In the genomic region with DNA sequence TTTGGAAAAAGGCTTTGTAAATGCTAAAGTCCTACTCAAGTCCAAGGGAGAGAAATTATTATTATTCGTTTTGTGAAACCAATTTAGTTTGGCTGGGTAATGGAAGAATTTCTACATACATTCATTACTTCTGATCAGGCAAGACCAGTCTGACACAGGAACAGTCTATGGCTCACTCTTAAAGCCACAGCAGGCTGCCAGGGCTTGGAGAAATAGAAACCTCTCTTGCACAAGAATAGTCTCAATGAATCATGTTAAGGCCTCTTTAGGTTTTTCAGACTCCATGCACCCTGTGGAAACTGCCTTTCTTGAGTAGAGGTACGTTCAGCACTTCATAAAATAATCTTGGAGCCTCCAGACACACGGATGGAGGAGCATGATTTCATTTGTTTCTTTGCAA, we compare ENCODE assay signal across 26 cellular contexts.
DNase-seq lines count a peak whose midpoint lies in the region; ATAC-seq and TF ChIP-seq lines count a peak whose summit lies in the region.
"Had no signal": no experiment of that assay in that cellular context is flagged by ENCODE, and none has a peak within 500 bp of the region (broad histone marks: within the 10 kb centered on the region; RNA-seq: fewer than 3 reads in every experiment).

No MANE protein-coding gene starts in this region.

- WGBS in mammary epithelial cell (ENCODE audit: low coverage, missing lambda C conversion rate) = 68% methylated on average over 3 of the region's 3 CpGs

- no peaks in the 10 kb centered on the region for H3K36me3 ChIP-seq in mammary epithelial cell (ENCODE audit: insufficient read depth, low read length)
- H3K36me3 ChIP-seq: BE2C, colonic mucosa had no signal

- ATAC-seq in HG02678 (IDR thresholded peaks at IDR 0.05; ENCODE audit: unreplicated experiment) = no peak
- no peak for ATAC-seq in activated CD8-positive, alpha-beta T cell treated with anti-CD3 and anti-CD28 coated beads for 36 hours
- ATAC-seq in HG02588 (IDR thresholded peaks at IDR 0.05; ENCODE audit: unreplicated experiment) = no peak
- ATAC-seq: activated T-cell treated with anti-CD3 and anti-CD28 coated beads, Interleukin-2, amount 50 U/mL, for 4 hours; naive thymus-derived CD4-positive, alpha-beta T cell; stimulated activated naive CD8-positive, alpha-beta T cell treated with anti-CD3 and anti-CD28 coated beads, Interleukin-15, amount 100 ng/mL, for 72 hours had no signal

- H3K4me2 ChIP-seq in mammary epithelial cell (ENCODE audit: insufficient read depth, low read depth, low read length) = no peak overlapping the region
- H3K4me2 ChIP-seq: SK-N-SH had no signal

- no peak overlapping the region for H3K9ac ChIP-seq in mammary epithelial cell (ENCODE audit: insufficient read depth, low read length)
- H3K9ac ChIP-seq: SK-N-SH had no signal

- H3K4me1 Mint-ChIP-seq in activated CD8-positive, alpha-beta T cell treated with anti-CD3 and anti-CD28 coated beads for 36 hours (ENCODE audit: low read depth) = no peaks in the 10 kb centered on the region
- H3K4me1 Mint-ChIP-seq: stimulated activated naive CD8-positive, alpha-beta T cell treated with anti-CD3 and anti-CD28 coated beads, Interleukin-15, amount 100 ng/mL, for 72 hours had no signal

- no peak overlapping the region for H3K27ac ChIP-seq in mammary epithelial cell (ENCODE audit: insufficient read depth, low read depth, low read length)
- H3K27ac ChIP-seq: colonic mucosa, left ventricle myocardium inferior, tibial nerve, VCaP had no signal

- H3K4me1 ChIP-seq in mammary epithelial cell (ENCODE audit: insufficient read depth, low read length) = no peaks in the 10 kb centered on the region
- H3K4me1 ChIP-seq: BE2C, colonic mucosa, left ventricle myocardium inferior, tibial nerve had no signal

- POLR2A ChIA-PET in activated CD8-positive, alpha-beta T cell treated with anti-CD3 and anti-CD28 coated beads for 36 hours (lab: Charles Lee) = no interaction called here

- no peaks in the 10 kb centered on the region for H3K27me3 ChIP-seq in mammary epithelial cell (ENCODE audit: insufficient read depth, low read length)
- H3K27me3 ChIP-seq: BE2C, colonic mucosa, tibial nerve had no signal

- TF ChIP-seq CTCF in AG10803 (conservative IDR thresholded peaks at IDR 0.05; ENCODE audit: low read length) = no peak
- no peak for TF ChIP-seq CTCF in mammary epithelial cell (conservative IDR thresholded peaks at IDR 0.05 in 1 of 2, IDR thresholded peaks at IDR 0.05 in 1 of 2; ENCODE audit: extremely low read depth in 1 of 2, insufficient read depth in 1 of 2, low read depth in 1 of 2, low read length in 2 of 2)
- no peak for TF ChIP-seq CTCF in fibroblast of the aortic adventitia (IDR thresholded peaks at IDR 0.05; ENCODE audit: insufficient read depth, low read length)
- TF ChIP-seq CTCF in activated CD8-positive, alpha-beta T cell treated with anti-CD3 and anti-CD28 coated beads for 36 hours (IDR thresholded peaks at IDR 0.05) = no peak

- peaks cover 20% of the 10 kb centered on the region for H3K36me3 Mint-ChIP-seq in activated CD8-positive, alpha-beta T cell treated with anti-CD3 and anti-CD28 coated beads for 36 hours (ENCODE audit: low read depth)

- H3K79me2 ChIP-seq in mammary epithelial cell (ENCODE audit: insufficient read depth, low read length) = no peaks in the 10 kb centered on the region

- no peaks in the 10 kb centered on the region for H3K9me3 ChIP-seq in mammary epithelial cell (replicated peaks; ENCODE audit: insufficient read depth, low read length)
- H3K9me3 ChIP-seq: BE2C, colonic mucosa, left ventricle myocardium inferior, SK-N-SH, tibial nerve had no signal

- dilution Hi-C loops in mammary epithelial cell (cut with HindIII; ENCODE audit: low sequenced_read_pairs) = no loop called here

- H2AFZ ChIP-seq in mammary epithelial cell (ENCODE audit: low read depth, low read length) = no peak overlapping the region

- peak; percentile 35 for DNase-seq in AG10803 (ENCODE audit: low read depth)
- peak; percentile 70 to 73 for DNase-seq in NOMO-1 (lab: John Stamatoyannopoulos, UW; ENCODE audit: unreplicated experiment in 2 of 2)
- peak; percentile 25 for DNase-seq in mammary epithelial cell
- peak; percentile 17 for DNase-seq in fibroblast of the aortic adventitia (ENCODE audit: low read depth)
- DNase-seq in mucosa of gallbladder (ENCODE audit: low spot score) = no peak
- DNase-seq in activated CD8-positive, alpha-beta T cell treated with anti-CD3 and anti-CD28 coated beads for 36 hours = no peak
- DNase-seq: activated CD4-positive, alpha-beta T cell treated with anti-CD3 and anti-CD28 coated beads, Interleukin-2, amount 10 ng/mL, durations not matched to agents 24 days and 14 days; activated gamma-delta T cell treated with Interleukin-2 at 50 U/mL for 16 hours; activated T-cell treated with anti-CD3 and anti-CD28 coated beads, Interleukin-2, amount 50 U/mL, for 4 hours; BE2C; colonic mucosa; effector memory CD4-positive, alpha-beta T cell; erythroblast; islet precursor cell; left ventricle myocardium inferior; naive thymus-derived CD4-positive, alpha-beta T cell; NCI-H1436 treated with DMSO at 0.1 percent for 48 hours; NCI-H774; SK-N-SH; stimulated activated CD8-positive, alpha-beta memory T cell treated with anti-CD3 and anti-CD28 coated beads, Interleukin-4, amount 100 ng/mL, for 48 hours; stimulated activated naive CD8-positive, alpha-beta T cell treated with anti-CD3 and anti-CD28 coated beads, Interleukin-15, amount 100 ng/mL, for 72 hours; T-helper 2 cell had no signal

- no peak overlapping the region for H3K27ac Mint-ChIP-seq in activated CD8-positive, alpha-beta T cell treated with anti-CD3 and anti-CD28 coated beads for 36 hours
- H3K27ac Mint-ChIP-seq: activated CD4-positive, alpha-beta T cell treated with anti-CD3 and anti-CD28 coated beads, Interleukin-2, amount 10 ng/mL, durations not matched to agents 24 days and 14 days; naive thymus-derived CD4-positive, alpha-beta T cell had no signal

- no peaks in the 10 kb centered on the region for H4K20me1 ChIP-seq in mammary epithelial cell (ENCODE audit: insufficient read depth, low read length)

- no peak overlapping the region for H3K4me3 Mint-ChIP-seq in activated CD8-positive, alpha-beta T cell treated with anti-CD3 and anti-CD28 coated beads for 36 hours
- H3K4me3 Mint-ChIP-seq: activated CD4-positive, alpha-beta T cell treated with anti-CD3 and anti-CD28 coated beads, Interleukin-2, amount 10 ng/mL, durations not matched to agents 24 days and 14 days; activated T-cell treated with anti-CD3 and anti-CD28 coated beads, Interleukin-2, amount 50 U/mL, for 4 hours; naive thymus-derived CD4-positive, alpha-beta T cell; stimulated activated naive CD8-positive, alpha-beta T cell treated with anti-CD3 and anti-CD28 coated beads, Interleukin-15, amount 100 ng/mL, for 72 hours had no signal

- H3K27me3 Mint-ChIP-seq in activated CD8-positive, alpha-beta T cell treated with anti-CD3 and anti-CD28 coated beads for 36 hours = no peaks in the 10 kb centered on the region
- H3K27me3 Mint-ChIP-seq: activated CD4-positive, alpha-beta T cell treated with anti-CD3 and anti-CD28 coated beads, Interleukin-2, amount 10 ng/mL, durations not matched to agents 24 days and 14 days; naive thymus-derived CD4-positive, alpha-beta T cell; stimulated activated naive CD8-positive, alpha-beta T cell treated with anti-CD3 and anti-CD28 coated beads, Interleukin-15, amount 100 ng/mL, for 72 hours had no signal

- in situ Hi-C loops in mammary epithelial cell (cut with MboI; ENCODE audit: low sequenced_read_pairs in 2 of 2) = no loop called here

- H3K4me3 ChIP-seq in AG10803 (ENCODE audit: low read length) (no peak overlapping the region), mammary epithelial cell (replicated peaks in 1 of 3; ENCODE audit: insufficient read depth in 1 of 3, low read depth in 2 of 3, low read length in 3 of 3) (no peak overlapping the region), fibroblast of the aortic adventitia (ENCODE audit: low read depth, low read length) (no peak overlapping the region)
- H3K4me3 ChIP-seq: colonic mucosa, left ventricle myocardium inferior, tibial nerve had no signal

- no peaks in the 10 kb centered on the region for H3K9me3 Mint-ChIP-seq in activated CD8-positive, alpha-beta T cell treated with anti-CD3 and anti-CD28 coated beads for 36 hours
- H3K9me3 Mint-ChIP-seq: activated CD4-positive, alpha-beta T cell treated with anti-CD3 and anti-CD28 coated beads, Interleukin-2, amount 10 ng/mL, durations not matched to agents 24 days and 14 days; activated T-cell treated with anti-CD3 and anti-CD28 coated beads, Interleukin-2, amount 50 U/mL, for 4 hours had no signal

- intact Hi-C loops in mammary epithelial cell (cut with micrococcal nuclease) = no loop called here
- intact Hi-C loops in activated CD8-positive, alpha-beta T cell treated with anti-CD3 and anti-CD28 coated beads for 36 hours (cut with micrococcal nuclease) = no loop called here

- BruUV-seq in mammary epithelial cell (replicated peaks; lab: Mats Ljungman, UMichigan) = no TSS peak

- CTCF ChIA-PET in mammary epithelial cell (lab: Charles Lee; ENCODE audit: low non-redundant PET) = no interaction called here
- CTCF ChIA-PET in activated CD8-positive, alpha-beta T cell treated with anti-CD3 and anti-CD28 coated beads for 36 hours (lab: Charles Lee) = no interaction called here

Comparison
In these comparisons a context has a peak if more than half of its experiments do, and no peak if none do; other contexts are left out.
1. DNase-seq: peak in AG10803 (single experiment), NOMO-1 (2 of 2), mammary epithelial cell (single experiment) and fibroblast of the aortic adventitia (single experiment); none in mucosa of gallbladder (single experiment) and activated CD8-positive, alpha-beta T cell treated with anti-CD3 and anti-CD28 coated beads for 36 hours (single experiment).